ENCODE assay signal across 31 cellular contexts in the genomic region with DNA sequence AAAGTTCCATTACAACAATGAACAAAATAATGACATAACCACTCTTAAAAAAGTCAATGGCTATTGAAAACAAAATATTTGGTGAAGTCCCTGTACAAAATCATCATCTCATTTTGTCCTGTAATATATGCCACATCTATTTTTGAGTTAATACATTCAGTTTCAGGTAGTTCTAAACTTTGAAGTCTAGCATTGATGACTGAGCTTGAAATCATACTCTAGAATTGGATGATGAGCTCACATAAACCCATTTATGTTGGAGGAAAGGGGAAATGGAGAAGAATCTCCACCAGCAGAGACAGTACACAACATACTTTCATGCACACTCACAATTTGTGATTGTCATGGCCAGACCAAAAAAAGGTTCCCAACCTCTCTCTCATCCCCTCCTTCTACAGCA.
"Had no signal": no experiment of that assay in that cellular context is flagged by ENCODE, and none has a peak within 500 bp of the region (broad histone marks: within the 10 kb centered on the region; RNA-seq: fewer than 3 reads in every experiment).

No MANE protein-coding gene starts in this region.

- H3K36me3 Mint-ChIP-seq: natural killer cell; neural progenitor cell; stimulated activated memory B cell treated with anti-CD40 and anti-IgM and Interleukin-4, amounts not matched to agents 10 μg/mL and 1 μg/mL and 100 μg/mL, for 72 hours; type B pancreatic cell had no signal

- H2AFZ ChIP-seq: neural progenitor cell, parathyroid adenoma had no signal

- ATAC-seq: natural killer cell; psoas muscle; right cardiac atrium; right lobe of liver; stimulated activated memory B cell treated with anti-CD40 and anti-IgM and Interleukin-4, amounts not matched to agents 10 μg/mL and 1 μg/mL and 100 μg/mL, for 72 hours; stimulated activated naive CD8-positive, alpha-beta T cell treated with anti-CD3 and anti-CD28 coated beads, Interleukin-15, amount 100 ng/mL, for 72 hours; stimulated activated naive CD8-positive, alpha-beta T cell treated with anti-CD3 and anti-CD28 coated beads, Interleukin-15, Interleukin-2, amounts not matched to agents 100 U/mL and 50 U/mL, for 24 hours; upper lobe of right lung had no signal

- H3K4me2 ChIP-seq: neural progenitor cell, smooth muscle cell had no signal

- DNase-seq: natural killer cell; occipital lobe; ovary; posterior cingulate gyrus; psoas muscle; right cardiac atrium; right lobe of liver; spleen; stimulated activated CD4-positive, alpha-beta T cell treated with anti-CD3 and anti-CD28 coated beads, Interleukin-12 subunit alpha, Interleukin-12 subunit beta, amount 100 ng/mL, for 4 hours; stimulated activated CD4-positive, alpha-beta T cell treated with anti-CD3 and anti-CD28 coated beads, Interleukin-1b, Interleukin-23, amount 100 ng/mL, for 48 hours; stimulated activated CD4-positive, alpha-beta T cell treated with anti-CD3 and anti-CD28 coated beads, Interleukin-4, amount 100 ng/mL, for 1 hour; stimulated activated CD4-positive, alpha-beta T cell treated with anti-CD3 and anti-CD28 coated beads, Interleukin-4, amount 100 ng/mL, for 4 hours; stimulated activated CD8-positive, alpha-beta memory T cell treated with anti-CD3 and anti-CD28 coated beads, Interleukin-4, amount 100 ng/mL, for 48 hours; stimulated activated naive CD4-positive, alpha-beta T cell; stimulated activated naive CD8-positive, alpha-beta T cell treated with anti-CD3 and anti-CD28 coated beads, Interleukin-15, amount 100 ng/mL, for 72 hours; stimulated activated naive CD8-positive, alpha-beta T cell treated with anti-CD3 and anti-CD28 coated beads, Interleukin-15, Interleukin-2, amounts not matched to agents 100 U/mL and 50 U/mL, for 24 hours; substantia nigra; testis; tibial artery; transverse colon; upper lobe of right lung; uterus had no signal

- H3K27me3 Mint-ChIP-seq: stimulated activated memory B cell treated with anti-CD40 and anti-IgM and Interleukin-4, amounts not matched to agents 10 μg/mL and 1 μg/mL and 100 μg/mL, for 72 hours; stimulated activated naive CD8-positive, alpha-beta T cell treated with anti-CD3 and anti-CD28 coated beads, Interleukin-15, amount 100 ng/mL, for 72 hours; type B pancreatic cell had no signal

- H3K4me3 Mint-ChIP-seq: natural killer cell; nephron; neural progenitor cell; stimulated activated memory B cell treated with anti-CD40 and anti-IgM and Interleukin-4, amounts not matched to agents 10 μg/mL and 1 μg/mL and 100 μg/mL, for 72 hours; stimulated activated naive CD8-positive, alpha-beta T cell treated with anti-CD3 and anti-CD28 coated beads, Interleukin-15, amount 100 ng/mL, for 72 hours; type B pancreatic cell had no signal

- H3K27ac ChIP-seq: neural progenitor cell, ovary, parathyroid adenoma, psoas muscle, right lobe of liver, skin epidermis, spleen, suprapubic skin, testis, tibial artery, transverse colon, upper lobe of right lung, uterus had no signal

- H3K36me3 ChIP-seq: neural progenitor cell, ovary, right lobe of liver, spleen, suprapubic skin, tibial artery, transverse colon, upper lobe of right lung, uterus had no signal

- H3K9me3 ChIP-seq: ovary, right lobe of liver, suprapubic skin, testis, tibial artery, transverse colon, upper lobe of right lung, uterus had no signal

- H3K79me2 ChIP-seq: parathyroid adenoma had no signal

- H3K27ac Mint-ChIP-seq: natural killer cell; nephron; neural progenitor cell; progenitor cell of endocrine pancreas; stimulated activated memory B cell treated with anti-CD40 and anti-IgM and Interleukin-4, amounts not matched to agents 10 μg/mL and 1 μg/mL and 100 μg/mL, for 72 hours; stimulated activated naive CD8-positive, alpha-beta T cell treated with anti-CD3 and anti-CD28 coated beads, Interleukin-15, amount 100 ng/mL, for 72 hours; type B pancreatic cell had no signal

- H3K4me1 ChIP-seq: parathyroid adenoma, psoas muscle, right lobe of liver, spleen, suprapubic skin, testis, tibial artery, transverse colon, upper lobe of right lung, uterus had no signal

- H3K9ac ChIP-seq: neural progenitor cell, parathyroid adenoma had no signal

- H3K27me3 ChIP-seq: neural progenitor cell, ovary, right lobe of liver, spleen, suprapubic skin, testis, tibial artery, transverse colon, upper lobe of right lung, uterus had no signal

- H3K9me3 Mint-ChIP-seq: type B pancreatic cell had no signal

- H3K4me3 ChIP-seq: neural progenitor cell, ovary, psoas muscle, right lobe of liver, skin epidermis, smooth muscle cell, spleen, suprapubic skin, testis, tibial artery, transverse colon, upper lobe of right lung, uterus had no signal

- H3K4me1 Mint-ChIP-seq: natural killer cell; nephron; stimulated activated memory B cell treated with anti-CD40 and anti-IgM and Interleukin-4, amounts not matched to agents 10 μg/mL and 1 μg/mL and 100 μg/mL, for 72 hours; stimulated activated naive CD8-positive, alpha-beta T cell treated with anti-CD3 and anti-CD28 coated beads, Interleukin-15, amount 100 ng/mL, for 72 hours had no signal
